Comparison of ENCODE assay signal across 1 cellular context in genomic region chr3:122427857-122428471, GRCh38.
TF ChIP-seq lines count a peak whose summit lies in the region.

No MANE protein-coding gene starts in this region.

TF ChIP-seq in GM12878, 131 proteins besides CTCF, POLR2A, EP300 and RAD21:
- TF ChIP-seq IKZF2 (IDR thresholded peaks at IDR 0.05) (0 out of 4 replicates have a peak, but pooled peaks of 1 of the 2 experiments have one; percentile 12), NFIC (IDR thresholded peaks at IDR 0.05; ENCODE audit: low read depth, low read length) (peak; percentile 87), ZBED1 (IDR thresholded peaks at IDR 0.05; ENCODE audit: borderline replicate concordance) (0 out of 2 replicates have a peak, but pooled peaks have one; percentile 39), BCL11A (IDR thresholded peaks at IDR 0.05; ENCODE audit: low read depth, low read length) (peak; percentile 31; the same call in 1 of the 2 replicates), GABPA (IDR thresholded peaks at IDR 0.05; ENCODE audit: low read depth) (0 out of 2 replicates have a peak, but pooled peaks have one; percentile 17), PML (IDR thresholded peaks at IDR 0.05; ENCODE audit: low read length) (0 out of 2 replicates have a peak, but pooled peaks have one; percentile 52), CBX5 (IDR thresholded peaks at IDR 0.05; ENCODE audit: low read depth) (no peak), MTA2 (IDR thresholded peaks at IDR 0.05; ENCODE audit: low read depth) (0 out of 2 replicates have a peak, but pooled peaks have one; percentile 34), PAX5 (IDR thresholded peaks at IDR 0.05; ENCODE audit: borderline replicate concordance, low read depth, low read length) (no peak), MEF2A (IDR thresholded peaks at IDR 0.05; ENCODE audit: insufficient read depth, low read depth, low read length) (0 out of 2 replicates have a peak, but pooled peaks have one; percentile 31), FOXM1 (IDR thresholded peaks at IDR 0.05; ENCODE audit: low read depth, low read length) (peak; percentile 69; the same call in 1 of the 2 replicates), JUNB (IDR thresholded peaks at IDR 0.05) (peak; percentile 83), RB1 (IDR thresholded peaks at IDR 0.05; ENCODE audit: borderline replicate concordance) (no peak)
TF ChIP-seq in GM12878: peak in this region for 10.
